8 cellular contexts compared by ENCODE assay signal in genomic region chr1:223129229-223129851, GRCh38. TPM values are rescaled to one million over a fixed set of nuclear protein-coding genes. Genes with fewer than 3 reads are reported as not detected.
A peak's percentile ranks its signal among the peaks of the same experiment; 100 is the strongest.
DNase-seq lines count a peak whose midpoint lies in the region; FAIRE-seq and TF ChIP-seq lines count a peak whose summit lies in the region.

No MANE protein-coding gene starts in this region.

- no peak for TF ChIP-seq POLR2A in adrenal gland (IDR thresholded peaks at IDR 0.05)

- H3K4me1 Mint-ChIP-seq in CD4-positive, alpha-beta memory T cell, result peaks cover 8 to 29% (median 13%) of the 10 kb centered on the region in 4 donors

- H3K4me3 Mint-ChIP-seq in CD4-positive, alpha-beta memory T cell, result peak overlapping the region in 7 of 8 donors; percentile 15 to 70 (median 60)

- CTCF ChIA-PET in CD4-positive, alpha-beta memory T cell (lab: Charles Lee; ENCODE audit: partially characterized antibody), result interaction anchor here (0.8 to 11.6 kb wide), 12 partner anchors 8 to 554 kb away, joined by 3 to 252 read pairs (median 4); partner anchors contain the start of gene TLR5
- CTCF ChIA-PET in HEK293 (lab: Yijun Ruan, JAX), result interaction anchor here (0.6 to 11.0 kb wide), 35 partner anchors 8 to 584 kb away, joined by 3 to 239 read pairs (median 4); partner anchors contain the start of genes FAM177B and TLR5

- no peak for FAIRE-seq in RCC 7860 (lab: Jason Lieb, UNC)

- DNase-seq in CD4-positive, alpha-beta memory T cell, result peak in 4 of 5 donors; percentile 42 to 56 (median 49)
- DNase-seq in SK-N-DZ (ENCODE audit: low spot score) (peak; percentile 26), adrenal gland (peak; percentile 66 to 82 (median 77)), hepatic stellate cell (ENCODE audit: low spot score) (peak; percentile 74), skeletal muscle cell (ENCODE audit: low read depth) (no peak), NCI-H2196 (lab: John Stamatoyannopoulos, UW; ENCODE audit: unreplicated experiment) (no peak), RCC 7860 (ENCODE audit: low spot score) (no peak)

- intact Hi-C loops in CD4-positive, alpha-beta memory T cell (cut with micrococcal nuclease), result no loop called here
- intact Hi-C loops in adrenal gland (cut with DNase I), result loop anchor here in 1 of 2 donors (5.0 kb wide), 1 partner anchor 37 kb away; no protein-coding TSS in a partner anchor

- no peaks in the 10 kb centered on the region for H3K36me3 Mint-ChIP-seq in CD4-positive, alpha-beta memory T cell

- no peak overlapping the region for H3K27ac ChIP-seq in CD4-positive, alpha-beta memory T cell (ENCODE audit: low read depth, low read length)
- no peak overlapping the region for H3K27ac ChIP-seq in HEK293 (ENCODE audit: extremely low read depth, low read depth, low read length)
- no peak overlapping the region for H3K27ac ChIP-seq in adrenal gland

- no peaks in the 10 kb centered on the region for H3K9me3 ChIP-seq in CD4-positive, alpha-beta memory T cell (ENCODE audit: control insufficient read depth in 1 of 2, low read length in 2 of 2)
- no peaks in the 10 kb centered on the region for H3K9me3 ChIP-seq in HEK293 (ENCODE audit: control insufficient read depth, insufficient read depth, low read depth, low read length)
- no peaks in the 10 kb centered on the region for H3K9me3 ChIP-seq in adrenal gland (replicated peaks in 1 of 3)

- H3K27ac Mint-ChIP-seq in CD4-positive, alpha-beta memory T cell, result no peak overlapping the region

- no peaks in the 10 kb centered on the region for H3K9me3 Mint-ChIP-seq in CD4-positive, alpha-beta memory T cell

- peaks cover 4% of the 10 kb centered on the region for H3K27me3 ChIP-seq in CD4-positive, alpha-beta memory T cell (ENCODE audit: insufficient read depth, low read length)
- no peaks in the 10 kb centered on the region for H3K27me3 ChIP-seq in adrenal gland

- H3K36me3 ChIP-seq in CD4-positive, alpha-beta memory T cell (ENCODE audit: insufficient read depth, low read length), result no peaks in the 10 kb centered on the region
- H3K36me3 ChIP-seq in HEK293 (ENCODE audit: control insufficient read depth in 2 of 2, insufficient read depth in 1 of 2, low read length in 2 of 2) (no peaks in the 10 kb centered on the region), adrenal gland (replicated peaks in 1 of 2) (no peaks in the 10 kb centered on the region)

- 21 to 33% (median 24%) methylated on average over 25 to 35 of the region's 35 CpGs for WGBS in adrenal gland, 4 donors

- no peak overlapping the region for H3K4me3 ChIP-seq in CD4-positive, alpha-beta memory T cell (ENCODE audit: low read length in 2 of 2)
- H3K4me3 ChIP-seq in HEK293 (ENCODE audit: low read depth, low read length) (no peak overlapping the region), adrenal gland (peak overlapping the region in 1 of 4 donors; percentile 17), skeletal muscle cell (ENCODE audit: low read depth, low read length) (peak overlapping the region; percentile 29)

- TF ChIP-seq CTCF in HEK293 (tag by site-specific recombination; IDR thresholded peaks at IDR 0.05) (peak; percentile 96), adrenal gland (IDR thresholded peaks at IDR 0.05) (peak; percentile 62 to 87 (median 76))

- H3K27me3 Mint-ChIP-seq in CD4-positive, alpha-beta memory T cell, result peaks cover 7 to 12% of the 10 kb centered on the region in 2 donors

- peaks cover 10% of the 10 kb centered on the region for H3K4me1 ChIP-seq in CD4-positive, alpha-beta memory T cell (ENCODE audit: insufficient read depth, low read length)
- H3K4me1 ChIP-seq in HEK293 (ENCODE audit: control insufficient read depth, insufficient read depth, low read length), result peaks cover 3% of the 10 kb centered on the region; the same call in 1 of the 2 replicates
- peaks cover 5 to 6% of the 10 kb centered on the region in 2 donors for H3K4me1 ChIP-seq in adrenal gland (replicated peaks in 1 of 2)

- POLR2A ChIA-PET in CD4-positive, alpha-beta memory T cell (lab: Charles Lee; ENCODE audit: partially characterized antibody), result no interaction called here
- POLR2A ChIA-PET in HEK293 (lab: Yijun Ruan, JAX), result no interaction called here

TF ChIP-seq in HEK293, 187 proteins besides CTCF, POLR2A, EP300 and RAD21 (continues in another document):
- TF ChIP-seq, protein P1, sequence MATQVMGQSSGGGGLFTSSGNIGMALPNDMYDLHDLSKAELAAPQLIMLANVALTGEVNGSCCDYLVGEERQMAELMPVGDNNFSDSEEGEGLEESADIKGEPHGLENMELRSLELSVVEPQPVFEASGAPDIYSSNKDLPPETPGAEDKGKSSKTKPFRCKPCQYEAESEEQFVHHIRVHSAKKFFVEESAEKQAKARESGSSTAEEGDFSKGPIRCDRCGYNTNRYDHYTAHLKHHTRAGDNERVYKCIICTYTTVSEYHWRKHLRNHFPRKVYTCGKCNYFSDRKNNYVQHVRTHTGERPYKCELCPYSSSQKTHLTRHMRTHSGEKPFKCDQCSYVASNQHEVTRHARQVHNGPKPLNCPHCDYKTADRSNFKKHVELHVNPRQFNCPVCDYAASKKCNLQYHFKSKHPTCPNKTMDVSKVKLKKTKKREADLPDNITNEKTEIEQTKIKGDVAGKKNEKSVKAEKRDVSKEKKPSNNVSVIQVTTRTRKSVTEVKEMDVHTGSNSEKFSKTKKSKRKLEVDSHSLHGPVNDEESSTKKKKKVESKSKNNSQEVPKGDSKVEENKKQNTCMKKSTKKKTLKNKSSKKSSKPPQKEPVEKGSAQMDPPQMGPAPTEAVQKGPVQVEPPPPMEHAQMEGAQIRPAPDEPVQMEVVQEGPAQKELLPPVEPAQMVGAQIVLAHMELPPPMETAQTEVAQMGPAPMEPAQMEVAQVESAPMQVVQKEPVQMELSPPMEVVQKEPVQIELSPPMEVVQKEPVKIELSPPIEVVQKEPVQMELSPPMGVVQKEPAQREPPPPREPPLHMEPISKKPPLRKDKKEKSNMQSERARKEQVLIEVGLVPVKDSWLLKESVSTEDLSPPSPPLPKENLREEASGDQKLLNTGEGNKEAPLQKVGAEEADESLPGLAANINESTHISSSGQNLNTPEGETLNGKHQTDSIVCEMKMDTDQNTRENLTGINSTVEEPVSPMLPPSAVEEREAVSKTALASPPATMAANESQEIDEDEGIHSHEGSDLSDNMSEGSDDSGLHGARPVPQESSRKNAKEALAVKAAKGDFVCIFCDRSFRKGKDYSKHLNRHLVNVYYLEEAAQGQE (tag by site-specific recombination; IDR thresholded peaks at IDR 0.05), result peak; percentile 18; the same call in 1 of the 2 replicates
- TF ChIP-seq ZNF157 (tag by site-specific recombination; IDR thresholded peaks at IDR 0.05), result 0 out of 2 replicates have a peak, but pooled peaks have one; percentile 7
- no peak for TF ChIP-seq ZNF777 (tag by site-specific recombination; IDR thresholded peaks at IDR 0.05; ENCODE audit: borderline replicate concordance)
- no peak for TF ChIP-seq GLI2 (tag by site-specific recombination; IDR thresholded peaks at IDR 0.05; ENCODE audit: borderline replicate concordance, low read depth)
- peak; percentile 56; the same call in 1 of the 2 replicates for TF ChIP-seq BCL11A (tag by site-specific recombination; IDR thresholded peaks at IDR 0.05; ENCODE audit: low read depth)
- TF ChIP-seq ZBTB17 (tag by site-specific recombination; IDR thresholded peaks at IDR 0.05), result 0 out of 2 replicates have a peak, but pooled peaks have one; percentile 53
- peak; percentile 49; the same call in 1 of the 2 replicates for TF ChIP-seq PRDM1 (tag by site-specific recombination; IDR thresholded peaks at IDR 0.05)
- TF ChIP-seq, protein P2, sequence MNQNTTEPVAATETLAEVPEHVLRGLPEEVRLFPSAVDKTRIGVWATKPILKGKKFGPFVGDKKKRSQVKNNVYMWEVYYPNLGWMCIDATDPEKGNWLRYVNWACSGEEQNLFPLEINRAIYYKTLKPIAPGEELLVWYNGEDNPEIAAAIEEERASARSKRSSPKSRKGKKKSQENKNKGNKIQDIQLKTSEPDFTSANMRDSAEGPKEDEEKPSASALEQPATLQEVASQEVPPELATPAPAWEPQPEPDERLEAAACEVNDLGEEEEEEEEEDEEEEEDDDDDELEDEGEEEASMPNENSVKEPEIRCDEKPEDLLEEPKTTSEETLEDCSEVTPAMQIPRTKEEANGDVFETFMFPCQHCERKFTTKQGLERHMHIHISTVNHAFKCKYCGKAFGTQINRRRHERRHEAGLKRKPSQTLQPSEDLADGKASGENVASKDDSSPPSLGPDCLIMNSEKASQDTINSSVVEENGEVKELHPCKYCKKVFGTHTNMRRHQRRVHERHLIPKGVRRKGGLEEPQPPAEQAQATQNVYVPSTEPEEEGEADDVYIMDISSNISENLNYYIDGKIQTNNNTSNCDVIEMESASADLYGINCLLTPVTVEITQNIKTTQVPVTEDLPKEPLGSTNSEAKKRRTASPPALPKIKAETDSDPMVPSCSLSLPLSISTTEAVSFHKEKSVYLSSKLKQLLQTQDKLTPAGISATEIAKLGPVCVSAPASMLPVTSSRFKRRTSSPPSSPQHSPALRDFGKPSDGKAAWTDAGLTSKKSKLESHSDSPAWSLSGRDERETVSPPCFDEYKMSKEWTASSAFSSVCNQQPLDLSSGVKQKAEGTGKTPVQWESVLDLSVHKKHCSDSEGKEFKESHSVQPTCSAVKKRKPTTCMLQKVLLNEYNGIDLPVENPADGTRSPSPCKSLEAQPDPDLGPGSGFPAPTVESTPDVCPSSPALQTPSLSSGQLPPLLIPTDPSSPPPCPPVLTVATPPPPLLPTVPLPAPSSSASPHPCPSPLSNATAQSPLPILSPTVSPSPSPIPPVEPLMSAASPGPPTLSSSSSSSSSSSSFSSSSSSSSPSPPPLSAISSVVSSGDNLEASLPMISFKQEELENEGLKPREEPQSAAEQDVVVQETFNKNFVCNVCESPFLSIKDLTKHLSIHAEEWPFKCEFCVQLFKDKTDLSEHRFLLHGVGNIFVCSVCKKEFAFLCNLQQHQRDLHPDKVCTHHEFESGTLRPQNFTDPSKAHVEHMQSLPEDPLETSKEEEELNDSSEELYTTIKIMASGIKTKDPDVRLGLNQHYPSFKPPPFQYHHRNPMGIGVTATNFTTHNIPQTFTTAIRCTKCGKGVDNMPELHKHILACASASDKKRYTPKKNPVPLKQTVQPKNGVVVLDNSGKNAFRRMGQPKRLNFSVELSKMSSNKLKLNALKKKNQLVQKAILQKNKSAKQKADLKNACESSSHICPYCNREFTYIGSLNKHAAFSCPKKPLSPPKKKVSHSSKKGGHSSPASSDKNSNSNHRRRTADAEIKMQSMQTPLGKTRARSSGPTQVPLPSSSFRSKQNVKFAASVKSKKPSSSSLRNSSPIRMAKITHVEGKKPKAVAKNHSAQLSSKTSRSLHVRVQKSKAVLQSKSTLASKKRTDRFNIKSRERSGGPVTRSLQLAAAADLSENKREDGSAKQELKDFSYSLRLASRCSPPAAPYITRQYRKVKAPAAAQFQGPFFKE (tag by site-specific recombination; IDR thresholded peaks at IDR 0.05; ENCODE audit: borderline replicate concordance), result 0 out of 2 replicates have a peak, but pooled peaks have one; percentile 53

RNA-seq across cellular contexts. Expression of gene TLR5, which starts 13.7 kb away (rescaled TPM):
- 1 to 10 TPM; 5.9 to 7.1 TPM for total RNA-seq in CD4-positive, alpha-beta memory T cell
- polyA plus RNA-seq in CD4-positive, alpha-beta memory T cell, result 1 to 10 TPM; 1.4 to 2.9 TPM
- polyA plus RNA-seq in SK-N-DZ (2014; cell fraction: cytosol; rRNA removed), result not detected in 2 replicates
- polyA plus RNA-seq in SK-N-DZ (2014; cell fraction: nucleus; rRNA removed), result not detected in 2 replicates
- total RNA-seq in adrenal gland, result 10 to 100 TPM in 2 of 8 donors, 1 to 10 TPM in 6; 2.9 to 11.5 (median 6.1) TPM
- 1 to 10 TPM in 2 of 3 donors, under 1 TPM in 1; 0.74 to 5.4 (median 2.0) TPM for polyA plus RNA-seq in adrenal gland

Comparison
In these comparisons a context has a peak if more than half of its experiments do, and no peak if none do; other contexts are left out.
1. DNase-seq: peak in CD4-positive, alpha-beta memory T cell (4 of 5), SK-N-DZ (single experiment), adrenal gland (7 of 7) and hepatic stellate cell (single experiment); none in skeletal muscle cell (single experiment), NCI-H2196 (single experiment) and RCC 7860 (single experiment).